ENCODE assay signal across 21 cellular contexts in genomic region chr6:79706527-79706926, GRCh38.
DNase-seq lines count a peak whose midpoint lies in the region; ATAC-seq, FAIRE-seq and TF ChIP-seq lines count a peak whose summit lies in the region.
"Had no signal": no experiment of that assay in that cellular context is flagged by ENCODE, and none has a peak within 500 bp of the region (broad histone marks: within the 10 kb centered on the region; RNA-seq: fewer than 3 reads in every experiment).

No MANE protein-coding gene starts in this region.

- no peaks in the 10 kb centered on the region for H3K79me2 ChIP-seq in K562 (ENCODE audit: control insufficient read depth, insufficient read depth, low read length)

- H3K4me3 ChIP-seq in breast epithelium (no peak overlapping the region), HEK293 (ENCODE audit: low read depth, low read length) (no peak overlapping the region), K562 (no peak overlapping the region)
- H3K4me3 ChIP-seq: A549; BLaER1 treated with 17β-estradiol and CSF1 and Interleukin-3, amounts not matched to agents 10 nM and 100 nM had no signal

- no peak for TF ChIP-seq RAD21 in K562 (CRISPR knock-in tag; conservative IDR thresholded peaks at IDR 0.05 in 1 of 2, IDR thresholded peaks at IDR 0.05 in 1 of 2)

- H3K36me3 ChIP-seq in breast epithelium (no peaks in the 10 kb centered on the region), HEK293 (ENCODE audit: control insufficient read depth in 2 of 2, insufficient read depth in 1 of 2, low read length in 2 of 2) (no peaks in the 10 kb centered on the region), K562 (ENCODE audit: control insufficient read depth, insufficient read depth, low read length) (0 out of 3 replicates have a peak, but pooled peaks cover 3% of the 10 kb centered on the region)
- H3K36me3 ChIP-seq: BLaER1 treated with 17β-estradiol and CSF1 and Interleukin-3, amounts not matched to agents 10 nM and 100 nM had no signal

- no peak overlapping the region for H2AFZ ChIP-seq in K562 (ENCODE audit: low read depth, low read length)

- no peak for TF ChIP-seq CTCF in MCF 10A (IDR thresholded peaks at IDR 0.05; ENCODE audit: unreplicated experiment)
- TF ChIP-seq CTCF in breast epithelium (IDR thresholded peaks at IDR 0.05) = no peak
- TF ChIP-seq CTCF in HEK293 (tag by site-specific recombination; IDR thresholded peaks at IDR 0.05) = no peak
- no peak for TF ChIP-seq CTCF in K562 (IDR thresholded peaks at IDR 0.05 in 2 of 3, conservative IDR thresholded peaks at IDR 0.05 in 1 of 3; ENCODE audit: insufficient read depth in 2 of 3, low read depth in 1 of 3, low read length in 3 of 3)

- FAIRE-seq in K562 (lab: Jason Lieb, UNC) = no peak
- FAIRE-seq: A549, D721Med, G401.6, GM12891, GM19239 had no signal

- TF ChIP-seq POLR2A in breast epithelium (IDR thresholded peaks at IDR 0.05) = no peak
- TF ChIP-seq POLR2A in K562 (conservative IDR thresholded peaks at IDR 0.05) = no peak

- BruUV-seq in MCF 10A (replicated peaks; lab: Mats Ljungman, UMichigan) = no TSS peak
- no TSS peak for BruUV-seq in K562 (replicated peaks; lab: Mats Ljungman, UMichigan)

- no peaks in the 10 kb centered on the region for H4K20me1 ChIP-seq in K562 (replicated peaks; ENCODE audit: control insufficient read depth, insufficient read depth, low read length)
- H4K20me1 ChIP-seq: BLaER1 treated with 17β-estradiol and CSF1 and Interleukin-3, amounts not matched to agents 10 nM and 100 nM had no signal

- CTCF ChIA-PET in MCF 10A (lab: Yijun Ruan, JAX) (interaction anchor here (2.4 kb wide), 1 partner anchor 12 kb away, joined by 7 read pairs; no protein-coding TSS in a partner anchor), HEK293 (lab: Yijun Ruan, JAX) (no interaction called here), K562 (lab: Yijun Ruan, JAX; ENCODE audit: low intra/inter-chr PET ratio) (no interaction called here)

- H3K36me3 Mint-ChIP-seq in MCF 10A (ENCODE audit: insufficient read depth, unreplicated experiment) = no peaks in the 10 kb centered on the region
- H3K36me3 Mint-ChIP-seq: CD8-positive, alpha-beta T cell had no signal

- no peaks in the 10 kb centered on the region for H3K27me3 Mint-ChIP-seq in MCF 10A (ENCODE audit: insufficient read depth, unreplicated experiment)

- DNase-seq in MCF 10A (ENCODE audit: unreplicated experiment) = no peak
- no peak for DNase-seq in breast epithelium (ENCODE audit: low spot score in 2 of 2)
- no peak for DNase-seq in K562 (ENCODE audit: extremely low read depth in 1 of 4, low spot score in 3 of 4)
- DNase-seq in NCI-H2171 treated with DMSO at 0.1 percent for 48 hours (lab: John Stamatoyannopoulos, UW) = no peak
- DNase-seq: AML-193; Caco-2; Calu3; CD4-positive, alpha-beta T cell; CD8-positive, alpha-beta T cell; DMS79 treated with DMSO at 0.1 percent for 48 hours; GF-D8 had no signal

- H3K4me3 Mint-ChIP-seq in MCF 10A (ENCODE audit: unreplicated experiment) = no peak overlapping the region
- H3K4me3 Mint-ChIP-seq: B cell; CD4-positive, alpha-beta T cell; CD8-positive, alpha-beta T cell had no signal

- no peaks in the 10 kb centered on the region for H3K9me1 ChIP-seq in K562 (ENCODE audit: control insufficient read depth, insufficient read depth, low read length)

- POLR2A ChIA-PET in MCF 10A (lab: Yijun Ruan, JAX) (interaction anchor here (0.7 kb wide), 1 partner anchor 129 kb away, joined by 3 read pairs; no protein-coding TSS in a partner anchor), HEK293 (lab: Yijun Ruan, JAX) (no interaction called here), K562 (lab: Yijun Ruan, JAX) (no interaction called here)

- intact Hi-C loops in MCF 10A (cut with micrococcal nuclease) (no loop called here), breast epithelium (cut with DNase I; ENCODE audit: low total_unique reads) (no loop called here), K562 (cut with micrococcal nuclease) (no loop called here)

- H3K4me1 Mint-ChIP-seq in MCF 10A (ENCODE audit: insufficient read depth, unreplicated experiment) = no peaks in the 10 kb centered on the region
- H3K4me1 Mint-ChIP-seq: B cell had no signal

- H3K27ac ChIP-seq in breast epithelium = peak overlapping the region in 1 of 2 donors; percentile 34
- no peak overlapping the region for H3K27ac ChIP-seq in HEK293 (ENCODE audit: extremely low read depth, low read depth, low read length)
- no peak overlapping the region for H3K27ac ChIP-seq in K562 (ENCODE audit: extremely low read depth, low read depth, low read length)
- H3K27ac ChIP-seq: 22Rv1; A549; BLaER1 treated with 17β-estradiol and CSF1 and Interleukin-3, amounts not matched to agents 10 nM and 100 nM; C4-2B had no signal

- in situ Hi-C loops in K562 (cut with MboI) = no loop called here

- H3K4me2 ChIP-seq in K562 (ENCODE audit: insufficient read depth, low read length) = no peak overlapping the region
- H3K4me2 ChIP-seq: A549; BLaER1 treated with 17β-estradiol and CSF1 and Interleukin-3, amounts not matched to agents 10 nM and 100 nM had no signal

- 22% methylated on average over 2 of the region's 3 CpGs for WGBS in K562 (ENCODE audit: insufficient coverage, low coverage, missing lambda C conversion rate)

- H3K9me3 ChIP-seq in breast epithelium = no peaks in the 10 kb centered on the region
- H3K9me3 ChIP-seq in HEK293 (ENCODE audit: control insufficient read depth, insufficient read depth, low read depth, low read length) = no peaks in the 10 kb centered on the region
- H3K9me3 ChIP-seq in K562 (replicated peaks; ENCODE audit: control insufficient read depth, insufficient read depth, low read depth, low read length) = no peaks in the 10 kb centered on the region
- H3K9me3 ChIP-seq: A549; BLaER1 treated with 17β-estradiol and CSF1 and Interleukin-3, amounts not matched to agents 10 nM and 100 nM; Caco-2 had no signal

- H3K4me1 ChIP-seq in breast epithelium (no peaks in the 10 kb centered on the region), HEK293 (ENCODE audit: control insufficient read depth, insufficient read depth, low read length) (no peaks in the 10 kb centered on the region), K562 (replicated peaks in 1 of 2; ENCODE audit: control insufficient read depth in 2 of 2, insufficient read depth in 2 of 2, low read length in 2 of 2) (no peaks in the 10 kb centered on the region)
- H3K4me1 ChIP-seq: A549; BLaER1 treated with 17β-estradiol and CSF1 and Interleukin-3, amounts not matched to agents 10 nM and 100 nM had no signal

- no peaks in the 10 kb centered on the region for H3K27me3 ChIP-seq in breast epithelium
- 0 out of 5 replicates have a peak, but pooled peaks cover 0 to 4% of the 10 kb centered on the region in 2 experiments for H3K27me3 ChIP-seq in K562 (ENCODE audit: control insufficient read depth in 2 of 2, insufficient read depth in 2 of 2, low read length in 2 of 2)
- H3K27me3 ChIP-seq: BLaER1 treated with 17β-estradiol and CSF1 and Interleukin-3, amounts not matched to agents 10 nM and 100 nM had no signal

- H3K9me3 Mint-ChIP-seq in MCF 10A (ENCODE audit: unreplicated experiment) = no peaks in the 10 kb centered on the region
- H3K9me3 Mint-ChIP-seq: CD4-positive, alpha-beta T cell; CD8-positive, alpha-beta T cell had no signal

- H3K27ac Mint-ChIP-seq in MCF 10A (ENCODE audit: low read depth, unreplicated experiment) = peak overlapping the region; percentile 12
- H3K27ac Mint-ChIP-seq: B cell; CD4-positive, alpha-beta T cell; CD8-positive, alpha-beta T cell had no signal

- ATAC-seq in K562 = no peak
- ATAC-seq: A549; CD8-positive, alpha-beta T cell had no signal

- TF ChIP-seq EP300 in K562 (IDR thresholded peaks at IDR 0.05; ENCODE audit: low read length) = no peak

- no peak overlapping the region for H3K9ac ChIP-seq in K562 (ENCODE audit: insufficient read depth in 1 of 2, low read depth in 2 of 2, low read length in 2 of 2)
- H3K9ac ChIP-seq: BLaER1 treated with 17β-estradiol and CSF1 and Interleukin-3, amounts not matched to agents 10 nM and 100 nM had no signal

TF ChIP-seq in HEK293, 187 proteins besides CTCF, POLR2A, EP300 and RAD21:
- no peak for TF ChIP-seq ZFHX2 (tag by site-specific recombination; conservative IDR thresholded peaks at IDR 0.05)
- no peak for TF ChIP-seq ZNF157 (tag by site-specific recombination; IDR thresholded peaks at IDR 0.05)
- peak; percentile 42; the same call in 1 of the 2 replicates for TF ChIP-seq ZNF121 (tag by site-specific recombination; IDR thresholded peaks at IDR 0.05)
- no peak for TF ChIP-seq ZBTB20 (tag by site-specific recombination; IDR thresholded peaks at IDR 0.05)
- no peak for TF ChIP-seq ZNF248 (tag by site-specific recombination; IDR thresholded peaks at IDR 0.05)
- no peak for TF ChIP-seq ZNF211 (tag by site-specific recombination; IDR thresholded peaks at IDR 0.05; ENCODE audit: low read depth)

TF ChIP-seq in K562, 482 proteins besides CTCF, POLR2A, EP300 and RAD21:
- no peak for TF ChIP-seq HMGXB4 (CRISPR knock-in tag; IDR thresholded peaks at IDR 0.05)
- TF ChIP-seq GTF2A2 (tag; IDR thresholded peaks at IDR 0.05) = no peak
- peak; percentile 86 for TF ChIP-seq ZNF121 (CRISPR knock-in tag; conservative IDR thresholded peaks at IDR 0.05)
- TF ChIP-seq ZNF347 (CRISPR knock-in tag; IDR thresholded peaks at IDR 0.05; ENCODE audit: low read depth) = no peak
- no peak for TF ChIP-seq PHB (CRISPR knock-in tag; IDR thresholded peaks at IDR 0.05)
